In the genomic region with DNA sequence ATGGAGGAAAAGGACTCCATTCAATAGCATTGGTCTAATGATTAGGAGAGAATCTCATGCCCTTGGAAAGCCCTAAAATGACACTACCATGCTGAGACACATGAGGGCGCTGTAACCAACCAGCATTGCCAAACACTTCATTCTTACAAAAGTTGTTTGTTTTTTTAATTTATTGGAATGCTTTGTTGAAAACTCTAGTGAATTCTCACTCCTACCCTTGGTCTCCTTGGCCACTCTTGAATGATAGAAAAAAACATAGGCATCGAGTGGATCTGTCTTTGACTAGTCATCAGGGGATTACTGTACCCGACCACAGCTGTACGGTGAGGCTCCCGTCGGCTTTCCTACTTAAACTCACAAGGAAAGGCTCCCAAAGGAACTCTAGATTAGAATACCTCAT, we compare ENCODE assay signal across 8 cellular contexts. TPM values are rescaled to one million over a fixed set of nuclear protein-coding genes. Genes with fewer than 3 reads are reported as not detected.
A peak's percentile ranks its signal among the peaks of the same experiment; 100 is the strongest.
DNase-seq lines count a peak whose midpoint lies in the region; ATAC-seq, FAIRE-seq and TF ChIP-seq lines count a peak whose summit lies in the region.

No MANE protein-coding gene starts in this region.

- peaks cover 4% of the 10 kb centered on the region for H3K9me3 Mint-ChIP-seq in nephron progenitor cell

- H3K27me3 ChIP-seq in thoracic aorta (replicated peaks; ENCODE audit: insufficient read depth): no peaks in the 10 kb centered on the region

- peaks cover 4% of the 10 kb centered on the region for H3K27me3 Mint-ChIP-seq in nephron progenitor cell (ENCODE audit: low read depth, poor library complexity)

- H3K4me1 Mint-ChIP-seq in nephron progenitor cell: peaks cover 53% of the 10 kb centered on the region

- H3K27ac Mint-ChIP-seq in nephron progenitor cell: no peak overlapping the region

- H3K9me3 ChIP-seq in thoracic aorta: no peaks in the 10 kb centered on the region

- TF ChIP-seq POLR2A in erythroblast (IDR thresholded peaks at IDR 0.05; ENCODE audit: low read length): no peak

- TF ChIP-seq CTCF in LNCAP (IDR thresholded peaks at IDR 0.05) (peak; percentile 62), nephron progenitor cell (IDR thresholded peaks at IDR 0.05) (peak; percentile 58), thoracic aorta (IDR thresholded peaks at IDR 0.05) (peak; percentile 57)

- no peaks in the 10 kb centered on the region for H3K36me3 ChIP-seq in thoracic aorta

- H3K4me1 ChIP-seq in thoracic aorta (ENCODE audit: control insufficient read depth in 1 of 2, low read depth in 2 of 2): peaks cover 39 to 57% of the 10 kb centered on the region in 2 donors

- no peaks in the 10 kb centered on the region for H3K36me3 Mint-ChIP-seq in nephron progenitor cell (ENCODE audit: low read depth)

- peak; percentile 16 to 39 for DNase-seq in activated CD8-positive, alpha-beta memory T cell treated with anti-CD3 and anti-CD28 coated beads for 1 hour (ENCODE audit: extremely low read depth in 1 of 2, low read depth in 1 of 2)
- DNase-seq in erythroblast (lab: John Stamatoyannopoulos, UW): peak; percentile 69 to 83
- DNase-seq in nephron progenitor cell: no peak
- no peak for DNase-seq in thoracic aorta (ENCODE audit: low spot score)
- DNase-seq in NCI-H1694 (lab: John Stamatoyannopoulos, UW): no peak

- FAIRE-seq in G401.6 (lab: Jason Lieb, UNC): peak; percentile 91

- ATAC-seq in thoracic aorta (ENCODE audit: insufficient number of reproducible peaks, low FRiP score, low read depth): no peak
- no peak for ATAC-seq in HG02763 (IDR thresholded peaks at IDR 0.05; ENCODE audit: unreplicated experiment)

- H3K4me3 ChIP-seq in thoracic aorta: peak overlapping the region; percentile 40

- no peak overlapping the region for H3K4me3 Mint-ChIP-seq in nephron progenitor cell

- H3K27ac ChIP-seq in thoracic aorta: peak overlapping the region; percentile 87 to 88

RNA-seq across cellular contexts. Expression of a gene that starts 29.3 kb away (rescaled TPM):
- total RNA-seq in thoracic aorta: 100 to 1,000 TPM in 1 of 2 donors, 10 to 100 TPM in 1; 91.1 to 659 TPM

RNA-seq across cellular contexts. Expression of a gene that starts 55.2 kb away (rescaled TPM):
- total RNA-seq in thoracic aorta: 10 to 100 TPM; 36.0 to 86.0 TPM

Comparison
In these comparisons a context has a peak if more than half of its experiments do, and no peak if none do; other contexts are left out.
1. DNase-seq: peak in activated CD8-positive, alpha-beta memory T cell treated with anti-CD3 and anti-CD28 coated beads for 1 hour (2 of 2) and erythroblast (2 of 2); none in nephron progenitor cell (single experiment), thoracic aorta (single experiment) and NCI-H1694 (single experiment).
2. Peak in every context shown above with its lines, with median percentiles within 50 percentile points of each other: CTCF ChIP-seq.